ENCODE assay signal across 20 cellular contexts in genomic region chr16:71775949-71776348, GRCh38. TPM values are rescaled to one million over a fixed set of nuclear protein-coding genes. Genes with fewer than 3 reads are reported as not detected.
DNase-seq lines count a peak whose midpoint lies in the region; ATAC-seq and TF ChIP-seq lines count a peak whose summit lies in the region.
"Had no signal": no experiment of that assay in that cellular context is flagged by ENCODE, and none has a peak within 500 bp of the region (broad histone marks: within the 10 kb centered on the region; RNA-seq: fewer than 3 reads in every experiment).

No MANE protein-coding gene starts in this region.

- CTCF ChIA-PET in activated CD4-positive, alpha-beta T cell treated with anti-CD3 and anti-CD28 coated beads, Interleukin-2, amount 10 ng/mL, durations not matched to agents 7 days and 5 days (lab: Charles Lee), result interaction anchor here (1.0 kb wide), 1 partner anchor 12 kb away, joined by 3 read pairs; no protein-coding TSS in a partner anchor

- in situ Hi-C loops in GM23248 (cut with MboI), result no loop called here

- H3K79me2 ChIP-seq in GM23248 (ENCODE audit: insufficient read depth), result peaks cover 100% of the 10 kb centered on the region

- POLR2A ChIA-PET in activated CD4-positive, alpha-beta T cell treated with anti-CD3 and anti-CD28 coated beads, Interleukin-2, amount 10 ng/mL, durations not matched to agents 7 days and 5 days (lab: Charles Lee), result no interaction called here

- no peak overlapping the region for H3K4me3 ChIP-seq in GM23248
- H3K4me3 ChIP-seq: SJSA1, skin epidermis had no signal

- ATAC-seq in natural killer cell treated with Interleukin-12 subunit alpha and Interleukin-12 subunit beta and Interleukin-15 and Interleukin-18, amount 100 ng/mL, for 72 hours, result no peak
- ATAC-seq: PC-3 had no signal

- no peak overlapping the region for H2AFZ ChIP-seq in GM23248

- 97 to 98% methylated on average over 4 of the region's 4 CpGs for WGBS in GM23248 (ENCODE audit: low coverage in 1 of 2, low lambda C conversion rate in 2 of 2, missing lambda C conversion rate in 2 of 2), 2 experiments

- no peak overlapping the region for H3K9ac ChIP-seq in GM23248

- no peak overlapping the region for H3K4me3 Mint-ChIP-seq in activated CD4-positive, alpha-beta T cell treated with anti-CD3 and anti-CD28 coated beads, Interleukin-2, amount 10 ng/mL, durations not matched to agents 7 days and 5 days
- no peak overlapping the region for H3K4me3 Mint-ChIP-seq in T-helper 2 cell treated with Interferon-gamma antibody and Interleukin-4, amounts not matched to agents 5 μg/mL and 100 μg/mL, for 36 hours
- H3K4me3 Mint-ChIP-seq in natural killer cell treated with Interleukin-12 subunit alpha and Interleukin-12 subunit beta and Interleukin-15 and Interleukin-18, amount 100 ng/mL, for 72 hours, result peak overlapping the region; percentile 18
- H3K4me3 Mint-ChIP-seq: brain; dendritic cell treated with granulocyte-macrophage colony-stimulating factor and Interleukin-4, amounts not matched to agents 40 ng/mL and 50 ng/mL, for 4 days had no signal

- H3F3A ChIP-seq in GM23248 (ENCODE audit: insufficient read depth), result peaks cover 1% of the 10 kb centered on the region; the same call in 1 of the 2 replicates

- peaks cover 29% of the 10 kb centered on the region for H3K36me3 ChIP-seq in GM23248 (ENCODE audit: low read depth)

- no peaks in the 10 kb centered on the region for H3K4me1 ChIP-seq in GM23248 (ENCODE audit: insufficient read depth)
- H3K4me1 ChIP-seq: SJSA1 had no signal

- H3K27me3 ChIP-seq in GM23248 (replicated peaks; ENCODE audit: insufficient read depth), result no peaks in the 10 kb centered on the region
- H3K27me3 ChIP-seq: SJSA1 had no signal

- no peaks in the 10 kb centered on the region for H3K9me2 ChIP-seq in GM23248 (ENCODE audit: insufficient read depth)

- H3K27me3 Mint-ChIP-seq in activated CD4-positive, alpha-beta T cell treated with anti-CD3 and anti-CD28 coated beads, Interleukin-2, amount 10 ng/mL, durations not matched to agents 7 days and 5 days, result no peaks in the 10 kb centered on the region
- no peaks in the 10 kb centered on the region for H3K27me3 Mint-ChIP-seq in T-helper 2 cell treated with Interferon-gamma antibody and Interleukin-4, amounts not matched to agents 5 μg/mL and 100 μg/mL, for 36 hours (ENCODE audit: low read depth)
- H3K27me3 Mint-ChIP-seq in natural killer cell treated with Interleukin-12 subunit alpha and Interleukin-12 subunit beta and Interleukin-15 and Interleukin-18, amount 100 ng/mL, for 72 hours, result no peaks in the 10 kb centered on the region
- H3K27me3 Mint-ChIP-seq: brain; dendritic cell treated with granulocyte-macrophage colony-stimulating factor and Interleukin-4, amounts not matched to agents 40 ng/mL and 50 ng/mL, for 4 days had no signal

- peaks cover 35% of the 10 kb centered on the region for H3K36me3 Mint-ChIP-seq in activated CD4-positive, alpha-beta T cell treated with anti-CD3 and anti-CD28 coated beads, Interleukin-2, amount 10 ng/mL, durations not matched to agents 7 days and 5 days (ENCODE audit: low read depth)
- peaks cover 33% of the 10 kb centered on the region for H3K36me3 Mint-ChIP-seq in T-helper 2 cell treated with Interferon-gamma antibody and Interleukin-4, amounts not matched to agents 5 μg/mL and 100 μg/mL, for 36 hours (ENCODE audit: low read depth)
- no peaks in the 10 kb centered on the region for H3K36me3 Mint-ChIP-seq in natural killer cell treated with Interleukin-12 subunit alpha and Interleukin-12 subunit beta and Interleukin-15 and Interleukin-18, amount 100 ng/mL, for 72 hours

- H3K9me3 Mint-ChIP-seq in activated CD4-positive, alpha-beta T cell treated with anti-CD3 and anti-CD28 coated beads, Interleukin-2, amount 10 ng/mL, durations not matched to agents 7 days and 5 days, result no peaks in the 10 kb centered on the region
- H3K9me3 Mint-ChIP-seq in T-helper 2 cell treated with Interferon-gamma antibody and Interleukin-4, amounts not matched to agents 5 μg/mL and 100 μg/mL, for 36 hours, result no peaks in the 10 kb centered on the region
- H3K9me3 Mint-ChIP-seq in natural killer cell treated with Interleukin-12 subunit alpha and Interleukin-12 subunit beta and Interleukin-15 and Interleukin-18, amount 100 ng/mL, for 72 hours, result no peaks in the 10 kb centered on the region
- H3K9me3 Mint-ChIP-seq: brain; dendritic cell treated with granulocyte-macrophage colony-stimulating factor and Interleukin-4, amounts not matched to agents 40 ng/mL and 50 ng/mL, for 4 days had no signal

- H3K27ac ChIP-seq in GM23248, result no peak overlapping the region
- H3K27ac ChIP-seq: SJSA1 had no signal

- no peak for DNase-seq in activated CD4-positive, alpha-beta T cell treated with anti-CD3 and anti-CD28 coated beads, Interleukin-2, amount 10 ng/mL, durations not matched to agents 7 days and 5 days
- no peak for DNase-seq in activated CD4-positive, alpha-beta T cell treated with anti-CD3 and anti-CD28 coated beads for 48 hours
- DNase-seq in GM20000 (ENCODE audit: low spot score) (peak; percentile 19), GM23248 (no peak), NOMO-1 treated with DMSO at 0.1 percent for 48 hours (lab: John Stamatoyannopoulos, UW; ENCODE audit: unreplicated experiment) (no peak)
- DNase-seq in T-helper 2 cell treated with Interferon-gamma antibody and Interleukin-4, amounts not matched to agents 5 μg/mL and 100 μg/mL, for 36 hours (ENCODE audit: low spot score), result no peak
- no peak for DNase-seq in natural killer cell treated with Interleukin-12 subunit alpha and Interleukin-12 subunit beta and Interleukin-15 and Interleukin-18, amount 100 ng/mL, for 72 hours (ENCODE audit: low spot score)
- no peak for DNase-seq in effector CD4-positive, alpha-beta T cell
- DNase-seq: activated CD4-positive, alpha-beta T cell treated with anti-CD3 and anti-CD28 coated beads, Interleukin-2, amount 50 U/mL, for 48 hours; activated effector memory CD4-positive, alpha-beta T cell treated with anti-CD3 and anti-CD28 coated beads, Interleukin-2, amount 50 U/mL, for 16 hours; erythroblast; IMR-90; NCI-H2029 treated with DMSO at 0.1 percent for 48 hours; NCI-H526; PC-3; T1000 had no signal

- peak overlapping the region; percentile 57 for H3K27ac Mint-ChIP-seq in activated CD4-positive, alpha-beta T cell treated with anti-CD3 and anti-CD28 coated beads, Interleukin-2, amount 10 ng/mL, durations not matched to agents 7 days and 5 days
- H3K27ac Mint-ChIP-seq in T-helper 2 cell treated with Interferon-gamma antibody and Interleukin-4, amounts not matched to agents 5 μg/mL and 100 μg/mL, for 36 hours, result peak overlapping the region; percentile 77
- H3K27ac Mint-ChIP-seq in natural killer cell treated with Interleukin-12 subunit alpha and Interleukin-12 subunit beta and Interleukin-15 and Interleukin-18, amount 100 ng/mL, for 72 hours, result peak overlapping the region; percentile 52 to 83
- H3K27ac Mint-ChIP-seq: brain; dendritic cell treated with granulocyte-macrophage colony-stimulating factor and Interleukin-4, amounts not matched to agents 40 ng/mL and 50 ng/mL, for 4 days had no signal

- H3K4me2 ChIP-seq in GM23248 (ENCODE audit: unreplicated experiment), result no peak overlapping the region

- no peaks in the 10 kb centered on the region for H3K9me3 ChIP-seq in GM23248 (ENCODE audit: low read depth)
- H3K9me3 ChIP-seq: SJSA1 had no signal

- H3K4me1 Mint-ChIP-seq in activated CD4-positive, alpha-beta T cell treated with anti-CD3 and anti-CD28 coated beads, Interleukin-2, amount 10 ng/mL, durations not matched to agents 7 days and 5 days, result peaks cover 29% of the 10 kb centered on the region
- peaks cover 16% of the 10 kb centered on the region for H3K4me1 Mint-ChIP-seq in T-helper 2 cell treated with Interferon-gamma antibody and Interleukin-4, amounts not matched to agents 5 μg/mL and 100 μg/mL, for 36 hours (ENCODE audit: low read depth)
- H3K4me1 Mint-ChIP-seq in natural killer cell treated with Interleukin-12 subunit alpha and Interleukin-12 subunit beta and Interleukin-15 and Interleukin-18, amount 100 ng/mL, for 72 hours (ENCODE audit: low read depth in 2 of 2), result peaks cover 18 to 20% of the 10 kb centered on the region in 2 donors
- H3K4me1 Mint-ChIP-seq: brain had no signal

- TF ChIP-seq CTCF in GM20000 (IDR thresholded peaks at IDR 0.05; ENCODE audit: extremely low read depth, missing control alignments), result no peak

- H4K20me1 ChIP-seq in GM23248 (ENCODE audit: insufficient read depth), result 0 out of 2 replicates have a peak, but pooled peaks cover 3% of the 10 kb centered on the region

RNA-seq across cellular contexts. Expression of gene AP1G1, which starts 32.7 kb away (rescaled TPM):
- 10 to 100 TPM; 76.4 to 83.4 TPM for total RNA-seq in activated CD4-positive, alpha-beta T cell treated with anti-CD3 and anti-CD28 coated beads, Interleukin-2, amount 10 ng/mL, durations not matched to agents 7 days and 5 days
- total RNA-seq in natural killer cell treated with Interleukin-12 subunit alpha and Interleukin-12 subunit beta and Interleukin-15 and Interleukin-18, amount 100 ng/mL, for 72 hours, result 100 to 1,000 TPM; 111 to 120 TPM
- 51.8 and 80.6 TPM in 2 replicates for total RNA-seq in GM23248 (2014; rRNA removed; shearing (Covaris generic))
- 25.8 and 26.2 TPM in 2 replicates for polyA plus RNA-seq in GM23248 (2016; fragmentation: Nextera tagmentation; extraction: Ambion mirVana)

RNA-seq across cellular contexts. Expression of gene PHLPP2, which starts 51.4 kb away (rescaled TPM):
- 1 to 10 TPM; 4.1 to 5.5 TPM for total RNA-seq in activated CD4-positive, alpha-beta T cell treated with anti-CD3 and anti-CD28 coated beads, Interleukin-2, amount 10 ng/mL, durations not matched to agents 7 days and 5 days
- 10 to 100 TPM; 14.4 to 15.7 TPM for total RNA-seq in natural killer cell treated with Interleukin-12 subunit alpha and Interleukin-12 subunit beta and Interleukin-15 and Interleukin-18, amount 100 ng/mL, for 72 hours
- total RNA-seq in GM23248 (2014; rRNA removed; shearing (Covaris generic)), result 6.3 and 7.1 TPM in 2 replicates
- polyA plus RNA-seq in GM23248 (2016; fragmentation: Nextera tagmentation; extraction: Ambion mirVana), result 2.6 and 2.7 TPM in 2 replicates
